ENCODE assay signal across 8 cellular contexts in the genomic region with DNA sequence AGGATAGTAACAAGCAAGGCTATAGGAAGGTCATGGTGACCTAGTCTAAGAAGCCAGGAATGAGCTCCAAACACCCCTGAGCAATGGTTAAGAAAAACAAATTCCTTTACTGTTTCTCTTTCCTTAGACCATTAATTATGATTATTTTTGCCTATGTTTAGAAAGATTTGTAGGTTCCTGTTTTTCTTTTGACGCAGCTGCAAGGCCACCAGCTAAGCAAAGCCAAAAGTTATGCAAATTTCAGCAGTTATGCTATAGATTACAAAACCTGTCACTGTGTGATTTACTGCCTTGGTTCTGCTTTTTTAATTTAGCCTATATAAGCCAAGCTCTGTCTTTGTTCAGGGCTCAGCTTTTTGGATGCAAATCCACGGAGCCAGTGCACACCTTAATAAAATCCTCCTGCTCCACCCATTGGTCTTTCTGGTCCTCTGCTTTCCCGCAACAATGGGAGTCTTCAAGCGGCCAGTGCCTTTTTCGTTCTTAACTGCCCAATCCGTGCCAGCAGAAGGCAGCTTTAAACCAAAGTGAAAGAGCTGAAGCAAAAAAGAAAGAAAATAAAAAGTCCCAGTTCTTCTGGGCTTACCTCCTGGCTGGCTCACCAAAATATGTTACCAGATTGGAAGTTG. TPM values are rescaled to one million over a fixed set of nuclear protein-coding genes. Genes with fewer than 3 reads are reported as not detected.
DNase-seq lines count a peak whose midpoint lies in the region; ATAC-seq and TF ChIP-seq lines count a peak whose summit lies in the region.

No MANE protein-coding gene starts in this region.

- CTCF ChIA-PET in PC-9 (lab: Charles Lee) = no interaction called here

- no peaks in the 10 kb centered on the region for H3K27me3 ChIP-seq in PC-9 (ENCODE audit: insufficient read depth, low read depth)
- peaks cover 0 to 9% (median 0%) of the 10 kb centered on the region in 45 donors for H3K27me3 ChIP-seq in dorsolateral prefrontal cortex
- no peaks in the 10 kb centered on the region for H3K27me3 ChIP-seq in psoas muscle (ENCODE audit: insufficient read depth in 3 of 3, low read length in 2 of 3)

- POLR2A ChIA-PET in PC-9 (lab: Charles Lee; ENCODE audit: unreplicated experiment) = no interaction called here

- peak overlapping the region; percentile 90 for H3K4me2 ChIP-seq in PC-9

- WGBS in psoas muscle, 3 donors = 43 to 47% (median 44%) methylated on average over 6 of the region's 6 CpGs

- peaks cover 20% of the 10 kb centered on the region for H3K79me2 ChIP-seq in PC-9 (ENCODE audit: low read depth)

- H3K36me3 ChIP-seq in PC-9 (ENCODE audit: low read depth) (no peaks in the 10 kb centered on the region), psoas muscle (ENCODE audit: insufficient read depth in 1 of 2, low read depth in 1 of 2) (no peaks in the 10 kb centered on the region)

- H3K9me3 ChIP-seq in PC-9 (ENCODE audit: insufficient read depth, low read depth) = no peaks in the 10 kb centered on the region
- H3K9me3 ChIP-seq in psoas muscle = no peaks in the 10 kb centered on the region

- intact Hi-C loops in PC-9 (cut with micrococcal nuclease; ENCODE audit: unreplicated experiment) = no loop called here
- intact Hi-C loops in dorsolateral prefrontal cortex (cut with DNase I) = loop anchor here (5.0 to 10.0 kb wide), 5 partner anchors 90 to 1037 kb away; partner anchors contain the start of gene CLOCK (in 1 of the 2)
- intact Hi-C loops in psoas muscle (cut with DNase I) = loop anchor here in 1 of 2 donors (5.0 kb wide), 1 partner anchor 355 kb away; no protein-coding TSS in a partner anchor

- H3K4me1 ChIP-seq in PC-9 (replicated peaks; ENCODE audit: insufficient read depth) = peaks cover 21% of the 10 kb centered on the region
- peaks cover 3% of the 10 kb centered on the region for H3K4me1 ChIP-seq in psoas muscle

- BruUV-seq in PC-9 (replicated peaks; lab: Mats Ljungman, UMichigan) = no TSS peak

- ATAC-seq in GM18508 (IDR thresholded peaks at IDR 0.05; ENCODE audit: insufficient read depth, unreplicated experiment) (peak; percentile 22), HG02943 (IDR thresholded peaks at IDR 0.05; ENCODE audit: low read depth, unreplicated experiment) (peak; percentile 30), psoas muscle (no peak)

- peak; percentile 39 for DNase-seq in A172 (ENCODE audit: low spot score)
- no peak for DNase-seq in PC-9
- DNase-seq in dorsolateral prefrontal cortex = no peak
- no peak for DNase-seq in psoas muscle
- no peak for DNase-seq in RKO (ENCODE audit: low spot score)
- DNase-seq in NCI-H2196 (lab: John Stamatoyannopoulos, UW; ENCODE audit: unreplicated experiment) = no peak

- peaks cover 17% of the 10 kb centered on the region for H3F3A ChIP-seq in PC-9 (ENCODE audit: insufficient read depth, low read depth)

- H3K4me3 ChIP-seq in PC-9 (peak overlapping the region; percentile 77; the same call in 1 of the 2 replicates), dorsolateral prefrontal cortex (peak overlapping the region in 48 of 59 donors; percentile 4 to 97 (median 86)), psoas muscle (peak overlapping the region; percentile 83)

- peak overlapping the region; percentile 94 for H3K27ac ChIP-seq in PC-9
- peak overlapping the region in 47 of 59 donors; percentile 3 to 92 (median 79) for H3K27ac ChIP-seq in dorsolateral prefrontal cortex
- peak overlapping the region; percentile 81 for H3K27ac ChIP-seq in psoas muscle

- H3K9me2 ChIP-seq in PC-9 (ENCODE audit: insufficient read depth) = no peaks in the 10 kb centered on the region

- TF ChIP-seq CTCF in PC-9 (conservative IDR thresholded peaks at IDR 0.05) = no peak
- TF ChIP-seq CTCF in dorsolateral prefrontal cortex (IDR thresholded peaks at IDR 0.05 in 54 of 56, conservative IDR thresholded peaks at IDR 0.05 in 2 of 56; ENCODE audit: low read depth in 1 of 56, partially characterized antibody in 56 of 56) = no peak
- TF ChIP-seq CTCF in psoas muscle (IDR thresholded peaks at IDR 0.05) = no peak

- H2AFZ ChIP-seq in PC-9 = peak overlapping the region; percentile 57; the same call in 1 of the 2 replicates

- H4K20me1 ChIP-seq in PC-9 (ENCODE audit: insufficient read depth) = no peaks in the 10 kb centered on the region

RNA-seq across cellular contexts. Expression of gene CEP135, which starts 1.4 kb away (rescaled TPM):
- 11.7 and 17.9 TPM in 2 replicates for total RNA-seq in A172 (2014; rRNA removed; shearing (Covaris generic))
- total RNA-seq in PC-9 (2021) (7.3 and 8.8 TPM in 2 replicates), dorsolateral prefrontal cortex (10 to 100 TPM in 2 of 120 experiments, 1 to 10 TPM in 118; 3.8 to 10.7 (median 6.2) TPM), psoas muscle (1 to 10 TPM; 1.1 to 1.8 (median 1.7) TPM)
- polyA plus RNA-seq in psoas muscle = 1 to 10 TPM in 2 of 3 donors, under 1 TPM in 1; 0.55 to 2.0 (median 1.5) TPM

Comparison
In these comparisons a context has a peak if more than half of its experiments do, and no peak if none do; other contexts are left out.
1. ATAC-seq: peak in GM18508 (single experiment) and HG02943 (single experiment); none in psoas muscle (0 of 4).
2. Peak in every context shown above with its lines, with median percentiles within 50 percentile points of each other: H3K27ac ChIP-seq and H3K4me3 ChIP-seq.